Comparison of ENCODE assay signal across 8 cellular contexts in the genomic region with DNA sequence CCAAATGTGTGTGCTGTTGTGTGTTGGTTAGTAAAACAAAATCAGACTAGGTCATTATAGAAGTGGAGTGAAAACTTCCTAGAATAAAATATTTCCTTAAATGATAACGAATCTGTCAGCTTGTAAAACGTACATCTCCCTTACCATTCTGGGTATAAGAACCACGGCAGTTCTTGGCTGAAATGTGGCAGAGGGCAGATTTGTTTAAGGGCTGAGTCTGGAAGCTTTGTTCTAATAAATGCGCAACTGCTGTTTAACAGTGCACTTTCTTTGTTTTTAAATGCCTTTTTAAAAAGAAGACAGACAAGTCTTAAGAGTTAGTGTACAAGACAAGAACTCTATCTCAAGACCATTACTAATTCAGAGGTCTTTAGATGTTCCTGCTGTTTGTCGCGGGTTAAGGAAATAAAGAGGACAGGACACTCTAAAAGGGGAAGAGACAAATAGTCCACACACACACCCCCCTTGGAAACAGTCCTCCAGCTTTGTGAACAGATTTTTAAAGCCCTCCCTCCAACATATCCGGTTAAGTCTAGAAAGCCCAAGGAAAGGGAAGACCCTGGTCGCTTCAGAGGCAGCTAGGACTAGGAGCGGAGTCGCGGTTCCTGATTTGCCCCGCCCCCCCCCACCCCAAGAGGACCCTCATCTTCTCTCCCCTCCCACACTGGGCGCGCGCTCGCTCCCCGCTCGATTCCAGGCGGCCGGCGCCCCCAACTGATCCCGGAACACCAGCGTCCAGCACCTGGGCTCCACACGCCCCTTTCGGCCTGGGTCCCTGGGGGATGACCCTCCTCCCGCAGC. TPM values are rescaled to one million over a fixed set of nuclear protein-coding genes. Genes with fewer than 3 reads are reported as not detected.
DNase-seq lines count a peak whose midpoint lies in the region; ATAC-seq and TF ChIP-seq lines count a peak whose summit lies in the region.

No MANE protein-coding gene starts in this region.

- no peaks in the 10 kb centered on the region for H4K20me1 ChIP-seq in GM23338 (replicated peaks; ENCODE audit: insufficient read depth)

- H3K36me3 ChIP-seq in ES-I3 (ENCODE audit: insufficient read depth, low read length) = peaks cover 2% of the 10 kb centered on the region; the same call in 1 of the 2 replicates
- 0 out of 2 replicates have a peak, but pooled peaks cover 4% of the 10 kb centered on the region for H3K36me3 ChIP-seq in GM23338 (ENCODE audit: insufficient read depth)
- H3K36me3 ChIP-seq in MG63 = peaks cover 37% of the 10 kb centered on the region
- no peaks in the 10 kb centered on the region for H3K36me3 ChIP-seq in endocrine pancreas (ENCODE audit: control insufficient read depth, insufficient read depth, low read length)

- ATAC-seq in GM23338 (peak; percentile 81), memory B cell (ENCODE audit: low read depth) (no peak)

- H3K9me2 ChIP-seq in GM23338 (ENCODE audit: insufficient read depth) = no peaks in the 10 kb centered on the region

- no peaks in the 10 kb centered on the region for H3K4me1 ChIP-seq in ES-I3 (ENCODE audit: insufficient read depth, low read length)
- peaks cover 24% of the 10 kb centered on the region for H3K4me1 ChIP-seq in GM23338 (ENCODE audit: insufficient read depth)
- H3K4me1 ChIP-seq in endocrine pancreas (ENCODE audit: control insufficient read depth, insufficient read depth, low read length) = peaks cover 7% of the 10 kb centered on the region

- DNase-seq in GM23338 (ENCODE audit: low spot score) (peak; percentile 81), MG63 (no peak), T-helper 1 cell (peak in 3 of 5 donors; percentile 10 to 30 (median 12)), memory B cell (ENCODE audit: low spot score in 2 of 2) (peak in 1 of 2 donors; percentile 1), type B pancreatic cell (ENCODE audit: extremely low spot score, unreplicated experiment) (no peak), mesenteric fat pad (ENCODE audit: low spot score) (no peak)

- peak overlapping the region; percentile 85 for H3K4me3 ChIP-seq in GM23338
- peak overlapping the region; percentile 73 for H3K4me3 ChIP-seq in MG63
- H3K4me3 ChIP-seq in endocrine pancreas (ENCODE audit: control insufficient read depth, insufficient read depth, low read length) = peak overlapping the region; percentile 98

- peak overlapping the region; percentile 84 for H3K4me2 ChIP-seq in GM23338

- peaks cover 5% of the 10 kb centered on the region; the same call in 2 of the 3 replicates for H3K36me3 Mint-ChIP-seq in GM23338 (ENCODE audit: low read depth)
- peaks cover 8% of the 10 kb centered on the region for H3K36me3 Mint-ChIP-seq in memory B cell
- peaks cover 17% of the 10 kb centered on the region for H3K36me3 Mint-ChIP-seq in type B pancreatic cell

- no peaks in the 10 kb centered on the region for H3K27me3 ChIP-seq in GM23338 (ENCODE audit: insufficient read depth)
- no peaks in the 10 kb centered on the region for H3K27me3 ChIP-seq in MG63
- no peaks in the 10 kb centered on the region for H3K27me3 ChIP-seq in endocrine pancreas (ENCODE audit: control insufficient read depth, insufficient read depth, low read length)

- peak overlapping the region; percentile 85 for H3K27ac ChIP-seq in GM23338 (ENCODE audit: low read depth)

- peaks cover 12% of the 10 kb centered on the region; the same call in 1 of the 2 replicates for H3F3A ChIP-seq in GM23338 (replicated peaks; ENCODE audit: low read depth)

- H3K9me3 ChIP-seq in ES-I3 (ENCODE audit: control insufficient read depth, insufficient read depth, low read length) (0 out of 2 replicates have a peak, but pooled peaks cover 3% of the 10 kb centered on the region), MG63 (peaks cover 9% of the 10 kb centered on the region), endocrine pancreas (ENCODE audit: control insufficient read depth, low read length) (no peaks in the 10 kb centered on the region)

- peak overlapping the region; percentile 95 for H3K4me3 Mint-ChIP-seq in GM23338
- peak overlapping the region; percentile 97 for H3K4me3 Mint-ChIP-seq in memory B cell
- H3K4me3 Mint-ChIP-seq in type B pancreatic cell = peak overlapping the region; percentile 95

- H3K27me3 Mint-ChIP-seq in GM23338 (ENCODE audit: insufficient read depth, low read depth, poor library complexity) (no peaks in the 10 kb centered on the region), memory B cell (no peaks in the 10 kb centered on the region), type B pancreatic cell (no peaks in the 10 kb centered on the region)

- peaks cover 12% of the 10 kb centered on the region for H3K4me1 Mint-ChIP-seq in GM23338
- peaks cover 20% of the 10 kb centered on the region for H3K4me1 Mint-ChIP-seq in memory B cell
- peaks cover 12% of the 10 kb centered on the region for H3K4me1 Mint-ChIP-seq in type B pancreatic cell (ENCODE audit: unreplicated experiment)

- H3K27ac Mint-ChIP-seq in GM23338 = peak overlapping the region; percentile 89
- peak overlapping the region; percentile 89 for H3K27ac Mint-ChIP-seq in memory B cell
- H3K27ac Mint-ChIP-seq in type B pancreatic cell = peak overlapping the region; percentile 93

- H3K9me3 Mint-ChIP-seq in GM23338 = no peaks in the 10 kb centered on the region
- no peaks in the 10 kb centered on the region for H3K9me3 Mint-ChIP-seq in memory B cell
- peaks cover 4% of the 10 kb centered on the region for H3K9me3 Mint-ChIP-seq in type B pancreatic cell

- peak overlapping the region; percentile 48; the same call in 1 of the 2 replicates for H2AFZ ChIP-seq in GM23338

- TF ChIP-seq CTCF in GM23338 (conservative IDR thresholded peaks at IDR 0.05; ENCODE audit: low read depth in 2 of 2) (no peak; a peak in 1 of 4 replicates), type B pancreatic cell (conservative IDR thresholded peaks at IDR 0.05) (no peak)

- H3K9ac ChIP-seq in ES-I3 (ENCODE audit: low read depth, low read length) (peak overlapping the region; percentile 92), endocrine pancreas (ENCODE audit: control insufficient read depth, insufficient read depth, low read length) (peak overlapping the region; percentile 65)

- H3K79me2 ChIP-seq in GM23338 (replicated peaks; ENCODE audit: insufficient read depth) = peaks cover 39% of the 10 kb centered on the region

TF ChIP-seq in GM23338, 12 proteins besides CTCF, POLR2A, EP300 and RAD21 (continues in another document):
- TF ChIP-seq ZNF331 (CRISPR knock-in tag; IDR thresholded peaks at IDR 0.05; ENCODE audit: low read depth) (no peak), CREB1 (CRISPR knock-in tag; IDR thresholded peaks at IDR 0.05; ENCODE audit: low read depth) (no peak), NANOG (IDR thresholded peaks at IDR 0.05; ENCODE audit: borderline replicate concordance) (no peak), ZNF114 (CRISPR knock-in tag; IDR thresholded peaks at IDR 0.05) (no peak), EZH2phosphoT487 (IDR thresholded peaks at IDR 0.05; ENCODE audit: unreplicated experiment) (no peak), ETS1 (IDR thresholded peaks at IDR 0.05) (no peak), JUNB (IDR thresholded peaks at IDR 0.05; ENCODE audit: unreplicated experiment) (no peak), STAT1 (IDR thresholded peaks at IDR 0.05; ENCODE audit: unreplicated experiment) (no peak)
- TF ChIP-seq, protein P1, sequence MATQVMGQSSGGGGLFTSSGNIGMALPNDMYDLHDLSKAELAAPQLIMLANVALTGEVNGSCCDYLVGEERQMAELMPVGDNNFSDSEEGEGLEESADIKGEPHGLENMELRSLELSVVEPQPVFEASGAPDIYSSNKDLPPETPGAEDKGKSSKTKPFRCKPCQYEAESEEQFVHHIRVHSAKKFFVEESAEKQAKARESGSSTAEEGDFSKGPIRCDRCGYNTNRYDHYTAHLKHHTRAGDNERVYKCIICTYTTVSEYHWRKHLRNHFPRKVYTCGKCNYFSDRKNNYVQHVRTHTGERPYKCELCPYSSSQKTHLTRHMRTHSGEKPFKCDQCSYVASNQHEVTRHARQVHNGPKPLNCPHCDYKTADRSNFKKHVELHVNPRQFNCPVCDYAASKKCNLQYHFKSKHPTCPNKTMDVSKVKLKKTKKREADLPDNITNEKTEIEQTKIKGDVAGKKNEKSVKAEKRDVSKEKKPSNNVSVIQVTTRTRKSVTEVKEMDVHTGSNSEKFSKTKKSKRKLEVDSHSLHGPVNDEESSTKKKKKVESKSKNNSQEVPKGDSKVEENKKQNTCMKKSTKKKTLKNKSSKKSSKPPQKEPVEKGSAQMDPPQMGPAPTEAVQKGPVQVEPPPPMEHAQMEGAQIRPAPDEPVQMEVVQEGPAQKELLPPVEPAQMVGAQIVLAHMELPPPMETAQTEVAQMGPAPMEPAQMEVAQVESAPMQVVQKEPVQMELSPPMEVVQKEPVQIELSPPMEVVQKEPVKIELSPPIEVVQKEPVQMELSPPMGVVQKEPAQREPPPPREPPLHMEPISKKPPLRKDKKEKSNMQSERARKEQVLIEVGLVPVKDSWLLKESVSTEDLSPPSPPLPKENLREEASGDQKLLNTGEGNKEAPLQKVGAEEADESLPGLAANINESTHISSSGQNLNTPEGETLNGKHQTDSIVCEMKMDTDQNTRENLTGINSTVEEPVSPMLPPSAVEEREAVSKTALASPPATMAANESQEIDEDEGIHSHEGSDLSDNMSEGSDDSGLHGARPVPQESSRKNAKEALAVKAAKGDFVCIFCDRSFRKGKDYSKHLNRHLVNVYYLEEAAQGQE (IDR thresholded peaks at IDR 0.05; ENCODE audit: unreplicated experiment) = no peak

RNA-seq across cellular contexts. Expression of gene SYNRG, which starts 0.6 kb away (rescaled TPM):
- 15.4 and 18.6 TPM in 2 replicates for total RNA-seq in GM23338 (2014; rRNA removed; shearing (Covaris generic))
- polyA plus RNA-seq in GM23338 (2016; fragmentation: Nextera tagmentation; extraction: Ambion mirVana) = 17.3 and 22.6 TPM in 2 replicates
- total RNA-seq in MG63 (2014; rRNA removed; shearing (Covaris generic); ENCODE audit: low replicate concordance) = 8.3 and 10.6 TPM in 2 replicates
- total RNA-seq in type B pancreatic cell (ENCODE audit: low replicate concordance) (41.8 and 45.0 TPM in 2 replicates), mesenteric fat pad (40.8 TPM)

RNA-seq across cellular contexts. Expression of gene DDX52, which starts 34.7 kb away (rescaled TPM):
- total RNA-seq in GM23338 (2014; rRNA removed; shearing (Covaris generic)) = 45.3 and 46.2 TPM in 2 replicates
- polyA plus RNA-seq in GM23338 (2016; fragmentation: Nextera tagmentation; extraction: Ambion mirVana) = 46.0 and 61.3 TPM in 2 replicates
- total RNA-seq in MG63 (2014; rRNA removed; shearing (Covaris generic); ENCODE audit: low replicate concordance) = 25.7 and 26.8 TPM in 2 replicates
- total RNA-seq in type B pancreatic cell (ENCODE audit: low replicate concordance) (37.5 and 49.4 TPM in 2 replicates), mesenteric fat pad (19.4 TPM)

Comparison
In these comparisons a context has a peak if more than half of its experiments do, and no peak if none do; other contexts are left out.
1. DNase-seq: peak in GM23338 (single experiment) and T-helper 1 cell (3 of 5); none in MG63 (single experiment), type B pancreatic cell (single experiment) and mesenteric fat pad (single experiment).
2. Peak in every context shown above with its lines, with median percentiles within 50 percentile points of each other: H3K4me3 ChIP-seq, H3K27ac Mint-ChIP-seq and H3K4me3 Mint-ChIP-seq.